ENCODE assay signal across 12 cellular contexts in the genomic region with DNA sequence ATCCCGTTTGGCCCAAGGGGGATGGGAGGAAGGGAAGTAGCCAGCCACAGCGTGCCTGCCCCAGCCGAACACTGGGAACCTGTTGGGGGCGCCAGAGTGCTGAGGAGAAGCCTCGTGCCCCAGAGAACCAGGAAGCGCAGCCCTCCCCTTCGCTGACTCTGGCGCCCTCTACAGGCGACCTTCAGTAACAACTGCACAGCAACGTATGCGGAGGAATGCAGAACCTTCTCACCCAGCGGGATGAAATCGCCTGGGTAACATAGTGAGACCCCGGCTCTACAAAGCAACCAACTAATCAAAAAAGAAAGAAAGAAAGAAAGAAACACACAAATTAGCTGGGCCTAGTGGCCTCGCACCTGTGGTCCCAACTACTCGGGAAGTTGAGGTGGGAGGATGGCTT. TPM values are rescaled to one million over a fixed set of nuclear protein-coding genes. Genes with fewer than 3 reads are reported as not detected.
"Had no signal": no experiment of that assay in that cellular context is flagged by ENCODE, and none has a peak within 500 bp of the region (broad histone marks: within the 10 kb centered on the region; RNA-seq: fewer than 3 reads in every experiment).

A gene with protein sequence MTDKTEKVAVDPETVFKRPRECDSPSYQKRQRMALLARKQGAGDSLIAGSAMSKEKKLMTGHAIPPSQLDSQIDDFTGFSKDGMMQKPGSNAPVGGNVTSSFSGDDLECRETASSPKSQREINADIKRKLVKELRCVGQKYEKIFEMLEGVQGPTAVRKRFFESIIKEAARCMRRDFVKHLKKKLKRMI (minus strand): TSS at position 101 of the 400 bp plus-strand sequence. CDS start 3,774 bp downstream, outside the sequence.

RNA-seq across cellular contexts. Expression of the gene that starts here (rescaled TPM):
- total RNA-seq: activated B cell treated with CpG ODN at 0.5 μM for 24 hours; activated CD4-positive, alpha-beta memory T cell treated with anti-CD3 and anti-CD28 coated beads for 36 hours; activated CD4-positive, alpha-beta T cell treated with anti-CD3 and anti-CD28 coated beads for 36 hours; activated CD4-positive, alpha-beta T cell treated with anti-CD3 and anti-CD28 coated beads, Interleukin-2, amount 10 ng/mL, durations not matched to agents 24 days and 14 days; activated CD4-positive, alpha-beta T cell treated with anti-CD3 and anti-CD28 coated beads, Interleukin-2, amount 10 ng/mL, durations not matched to agents 7 days and 5 days; activated CD8-positive, alpha-beta memory T cell treated with anti-CD3 and anti-CD28 coated beads for 36 hours; activated CD8-positive, alpha-beta memory T cell treated with anti-CD3 and anti-CD28 coated beads, Interleukin-2, amount 10 ng/mL, durations not matched to agents 7 days and 5 days; activated CD8-positive, alpha-beta T cell treated with anti-CD3 and anti-CD28 coated beads for 36 hours; activated CD8-positive, alpha-beta T cell treated with anti-CD3 and anti-CD28 coated beads, Interleukin-2, amount 10 ng/mL, durations not matched to agents 7 days and 5 days; T-helper 1 cell treated with Interleukin-12 subunit alpha and Interleukin-12 subunit beta and Interleukin-4 antibody, amounts not matched to agents 30 ng/mL and 1 ng/mL, for 36 hours; T-helper 17 cell; WTC11 had no signal
